Comparison of ENCODE assay signal across 10 cellular contexts in genomic region chr4:182937268-182938208, GRCh38.
A peak's percentile ranks its signal among the peaks of the same experiment; 100 is the strongest.
DNase-seq lines count a peak whose midpoint lies in the region; ATAC-seq, FAIRE-seq and TF ChIP-seq lines count a peak whose summit lies in the region.
"Had no signal": no experiment of that assay in that cellular context is flagged by ENCODE, and none has a peak within 500 bp of the region (broad histone marks: within the 10 kb centered on the region; RNA-seq: fewer than 3 reads in every experiment).

No MANE protein-coding gene starts in this region.

- H3K9me2 ChIP-seq in SU-DHL-6 (replicated peaks; ENCODE audit: insufficient read depth, low read length), result no peaks in the 10 kb centered on the region

- H4K20me1 ChIP-seq in SU-DHL-6 (ENCODE audit: low read depth, low read length), result no peaks in the 10 kb centered on the region

- TF ChIP-seq CTCF in SU-DHL-6 (IDR thresholded peaks at IDR 0.05; ENCODE audit: insufficient read depth, low read length, poor library complexity, severe bottlenecking), result no peak

- DNase-seq in RCC 7860 (ENCODE audit: low spot score) (no peak), NCI-H226 (no peak), hypothalamus (lab: John Stamatoyannopoulos, UW) (no peak), DMS153 treated with DMSO at 0.1 percent for 48 hours (lab: John Stamatoyannopoulos, UW; ENCODE audit: unreplicated experiment) (no peak)

- no peaks in the 10 kb centered on the region for H3K79me2 ChIP-seq in SU-DHL-6 (ENCODE audit: insufficient read depth, low read length)

- H3K27me3 ChIP-seq in SU-DHL-6 (ENCODE audit: low read length), result no peaks in the 10 kb centered on the region
- H3K27me3 ChIP-seq: testis had no signal

- H2AFZ ChIP-seq in SU-DHL-6 (ENCODE audit: low read depth, low read length, severe bottlenecking), result peak overlapping the region; percentile 6

- H3K4me2 ChIP-seq in SU-DHL-6 (ENCODE audit: low read depth, low read length, poor library complexity, severe bottlenecking), result no peak overlapping the region

- H3K9me3 ChIP-seq in SU-DHL-6 (ENCODE audit: insufficient read depth, low read length), result no peaks in the 10 kb centered on the region
- H3K9me3 ChIP-seq: testis had no signal

- ATAC-seq in GM18502 (IDR thresholded peaks at IDR 0.05; ENCODE audit: poor library complexity, unreplicated experiment) (peak; percentile 35), GM21423 (IDR thresholded peaks at IDR 0.05; ENCODE audit: unreplicated experiment) (peak; percentile 21), HG03045 (IDR thresholded peaks at IDR 0.05; ENCODE audit: unreplicated experiment) (peak; percentile 22)

- H3K27ac ChIP-seq in SU-DHL-6 (ENCODE audit: low read depth, low read length), result no peak overlapping the region
- H3K27ac ChIP-seq: RWPE1, testis had no signal

- H3K4me3 ChIP-seq in SU-DHL-6 (ENCODE audit: insufficient read depth, low read length, poor library complexity, severe bottlenecking), result no peak overlapping the region
- H3K4me3 ChIP-seq: testis had no signal

- FAIRE-seq in RCC 7860 (lab: Jason Lieb, UNC), result no peak

- no peaks in the 10 kb centered on the region for H3F3A ChIP-seq in SU-DHL-6 (ENCODE audit: insufficient read depth)

- H3K9ac ChIP-seq in SU-DHL-6 (ENCODE audit: low read length), result no peak overlapping the region

- no peaks in the 10 kb centered on the region for H3K36me3 ChIP-seq in SU-DHL-6 (ENCODE audit: low read length)
